ENCODE assay signal across 1 cellular context in the genomic region with DNA sequence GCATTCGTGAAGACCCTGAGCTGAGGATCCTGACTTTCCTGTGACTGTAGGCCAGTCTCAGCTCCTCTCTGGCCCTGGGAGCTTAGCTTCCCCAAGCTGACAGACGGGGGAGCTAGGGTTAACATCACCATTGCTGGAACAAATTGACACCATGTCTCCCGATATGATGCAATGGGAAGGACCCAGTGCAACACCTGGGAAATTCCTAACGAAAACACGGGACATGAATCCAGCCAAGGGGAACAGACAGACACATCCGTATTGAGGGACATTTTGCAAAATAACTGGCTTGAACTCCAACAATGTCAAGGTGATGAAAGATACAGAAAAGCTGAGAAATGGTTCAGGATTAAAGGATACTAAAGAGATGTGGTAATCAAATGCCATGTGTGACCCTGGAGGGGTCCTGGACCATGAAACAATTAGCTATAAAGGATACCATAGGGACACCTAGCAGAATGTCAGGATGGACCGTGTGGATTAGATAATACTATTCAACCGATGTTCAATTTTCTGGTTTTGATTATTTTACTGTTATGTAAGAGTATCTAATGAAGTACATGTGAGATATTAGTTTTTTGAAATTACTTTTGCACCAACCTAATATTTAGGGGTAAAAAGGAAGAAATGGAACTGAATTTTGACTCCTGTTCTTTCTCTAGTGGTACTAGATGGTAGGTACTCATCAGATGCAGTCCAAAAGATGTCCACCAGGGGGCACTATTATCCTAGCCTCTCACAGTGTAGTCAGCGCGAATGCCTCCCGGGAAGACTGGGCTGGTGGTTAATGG.
TF ChIP-seq lines count a peak whose summit lies in the region.

No MANE protein-coding gene starts in this region.

TF ChIP-seq in K562, 482 proteins besides CTCF, POLR2A, EP300 and RAD21 (continued from another document):
- peak; percentile 63; the same call in 1 of the 2 replicates for TF ChIP-seq ATF4 (CRISPR knock-in tag; IDR thresholded peaks at IDR 0.05)
- TF ChIP-seq ATF7 (IDR thresholded peaks at IDR 0.05): peak; percentile 45; the same call in 1 of the 2 replicates
- TF ChIP-seq HDGF (IDR thresholded peaks at IDR 0.05): no peak
- TF ChIP-seq, protein P1, sequence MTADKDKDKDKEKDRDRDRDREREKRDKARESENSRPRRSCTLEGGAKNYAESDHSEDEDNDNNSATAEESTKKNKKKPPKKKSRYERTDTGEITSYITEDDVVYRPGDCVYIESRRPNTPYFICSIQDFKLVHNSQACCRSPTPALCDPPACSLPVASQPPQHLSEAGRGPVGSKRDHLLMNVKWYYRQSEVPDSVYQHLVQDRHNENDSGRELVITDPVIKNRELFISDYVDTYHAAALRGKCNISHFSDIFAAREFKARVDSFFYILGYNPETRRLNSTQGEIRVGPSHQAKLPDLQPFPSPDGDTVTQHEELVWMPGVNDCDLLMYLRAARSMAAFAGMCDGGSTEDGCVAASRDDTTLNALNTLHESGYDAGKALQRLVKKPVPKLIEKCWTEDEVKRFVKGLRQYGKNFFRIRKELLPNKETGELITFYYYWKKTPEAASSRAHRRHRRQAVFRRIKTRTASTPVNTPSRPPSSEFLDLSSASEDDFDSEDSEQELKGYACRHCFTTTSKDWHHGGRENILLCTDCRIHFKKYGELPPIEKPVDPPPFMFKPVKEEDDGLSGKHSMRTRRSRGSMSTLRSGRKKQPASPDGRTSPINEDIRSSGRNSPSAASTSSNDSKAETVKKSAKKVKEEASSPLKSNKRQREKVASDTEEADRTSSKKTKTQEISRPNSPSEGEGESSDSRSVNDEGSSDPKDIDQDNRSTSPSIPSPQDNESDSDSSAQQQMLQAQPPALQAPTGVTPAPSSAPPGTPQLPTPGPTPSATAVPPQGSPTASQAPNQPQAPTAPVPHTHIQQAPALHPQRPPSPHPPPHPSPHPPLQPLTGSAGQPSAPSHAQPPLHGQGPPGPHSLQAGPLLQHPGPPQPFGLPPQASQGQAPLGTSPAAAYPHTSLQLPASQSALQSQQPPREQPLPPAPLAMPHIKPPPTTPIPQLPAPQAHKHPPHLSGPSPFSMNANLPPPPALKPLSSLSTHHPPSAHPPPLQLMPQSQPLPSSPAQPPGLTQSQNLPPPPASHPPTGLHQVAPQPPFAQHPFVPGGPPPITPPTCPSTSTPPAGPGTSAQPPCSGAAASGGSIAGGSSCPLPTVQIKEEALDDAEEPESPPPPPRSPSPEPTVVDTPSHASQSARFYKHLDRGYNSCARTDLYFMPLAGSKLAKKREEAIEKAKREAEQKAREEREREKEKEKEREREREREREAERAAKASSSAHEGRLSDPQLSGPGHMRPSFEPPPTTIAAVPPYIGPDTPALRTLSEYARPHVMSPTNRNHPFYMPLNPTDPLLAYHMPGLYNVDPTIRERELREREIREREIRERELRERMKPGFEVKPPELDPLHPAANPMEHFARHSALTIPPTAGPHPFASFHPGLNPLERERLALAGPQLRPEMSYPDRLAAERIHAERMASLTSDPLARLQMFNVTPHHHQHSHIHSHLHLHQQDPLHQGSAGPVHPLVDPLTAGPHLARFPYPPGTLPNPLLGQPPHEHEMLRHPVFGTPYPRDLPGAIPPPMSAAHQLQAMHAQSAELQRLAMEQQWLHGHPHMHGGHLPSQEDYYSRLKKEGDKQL (CRISPR knock-in tag; IDR thresholded peaks at IDR 0.05; ENCODE audit: borderline replicate concordance): no peak
- TF ChIP-seq, protein P2, sequence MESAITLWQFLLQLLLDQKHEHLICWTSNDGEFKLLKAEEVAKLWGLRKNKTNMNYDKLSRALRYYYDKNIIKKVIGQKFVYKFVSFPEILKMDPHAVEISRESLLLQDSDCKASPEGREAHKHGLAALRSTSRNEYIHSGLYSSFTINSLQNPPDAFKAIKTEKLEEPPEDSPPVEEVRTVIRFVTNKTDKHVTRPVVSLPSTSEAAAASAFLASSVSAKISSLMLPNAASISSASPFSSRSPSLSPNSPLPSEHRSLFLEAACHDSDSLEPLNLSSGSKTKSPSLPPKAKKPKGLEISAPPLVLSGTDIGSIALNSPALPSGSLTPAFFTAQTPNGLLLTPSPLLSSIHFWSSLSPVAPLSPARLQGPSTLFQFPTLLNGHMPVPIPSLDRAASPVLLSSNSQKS (CRISPR knock-in tag; IDR thresholded peaks at IDR 0.05): no peak
- peak; percentile 58 for TF ChIP-seq ZEB2 (IDR thresholded peaks at IDR 0.05)
